8 cellular contexts compared by ENCODE assay signal in genomic region chr2:161273038-161273760, GRCh38. TPM values are rescaled to one million over a fixed set of nuclear protein-coding genes. Genes with fewer than 3 reads are reported as not detected.
DNase-seq lines count a peak whose midpoint lies in the region; ATAC-seq and TF ChIP-seq lines count a peak whose summit lies in the region.

No MANE protein-coding gene starts in this region.

- peaks cover 7% of the 10 kb centered on the region; the same call in 1 of the 2 replicates for H3K4me1 ChIP-seq in OCI-LY3 (ENCODE audit: low read length)

- H3K4me3 ChIP-seq in OCI-LY3 (ENCODE audit: low read length) = peak overlapping the region; percentile 18

- H3K4me2 ChIP-seq in OCI-LY3 (ENCODE audit: low read length) = peak overlapping the region; percentile 52

- ATAC-seq in activated naive CD8-positive, alpha-beta T cell treated with anti-CD3 and anti-CD28 coated beads, Interleukin-2, amount 50 U/mL, for 24 hours = peak; percentile 49
- peak; percentile 73 for ATAC-seq in GM21447 (IDR thresholded peaks at IDR 0.05; ENCODE audit: unreplicated experiment)

- no peak overlapping the region for H3K27ac ChIP-seq in OCI-LY3 (ENCODE audit: low read length)

- H3K4me3 Mint-ChIP-seq in activated naive CD8-positive, alpha-beta T cell treated with anti-CD3 and anti-CD28 coated beads, Interleukin-2, amount 50 U/mL, for 24 hours = no peak overlapping the region
- no peak overlapping the region for H3K4me3 Mint-ChIP-seq in activated naive CD8-positive, alpha-beta T cell treated with anti-CD3 and anti-CD28 coated beads for 36 hours
- H3K4me3 Mint-ChIP-seq in mesothelial cell of epicardium = no peak overlapping the region

- no peaks in the 10 kb centered on the region for H3K4me1 Mint-ChIP-seq in activated naive CD8-positive, alpha-beta T cell treated with anti-CD3 and anti-CD28 coated beads, Interleukin-2, amount 50 U/mL, for 24 hours
- H3K4me1 Mint-ChIP-seq in activated naive CD8-positive, alpha-beta T cell treated with anti-CD3 and anti-CD28 coated beads for 36 hours = no peaks in the 10 kb centered on the region
- no peaks in the 10 kb centered on the region for H3K4me1 Mint-ChIP-seq in mesothelial cell of epicardium

- peak overlapping the region; percentile 65; the same call in 1 of the 2 replicates for H2AFZ ChIP-seq in OCI-LY3 (ENCODE audit: low read depth, low read length)

- no peaks in the 10 kb centered on the region for H3K79me2 ChIP-seq in OCI-LY3 (ENCODE audit: low read length)

- no peaks in the 10 kb centered on the region for H4K20me1 ChIP-seq in OCI-LY3 (ENCODE audit: insufficient read depth, low read length)

- no peaks in the 10 kb centered on the region for H3K27me3 ChIP-seq in OCI-LY3 (ENCODE audit: low read depth, low read length)

- DNase-seq in activated naive CD8-positive, alpha-beta T cell treated with anti-CD3 and anti-CD28 coated beads, Interleukin-2, amount 50 U/mL, for 24 hours = no peak
- DNase-seq in activated naive CD8-positive, alpha-beta T cell treated with anti-CD3 and anti-CD28 coated beads for 36 hours = no peak
- DNase-seq in HuH-7 (ENCODE audit: low spot score) (peak; percentile 7), cerebellum (ENCODE audit: low spot score) (peak; percentile 30), mesothelial cell of epicardium (ENCODE audit: low spot score in 2 of 2, unreplicated experiment in 2 of 2) (no peak), ecto neural progenitor cell (ENCODE audit: low spot score) (no peak)

- H3K27me3 Mint-ChIP-seq in activated naive CD8-positive, alpha-beta T cell treated with anti-CD3 and anti-CD28 coated beads, Interleukin-2, amount 50 U/mL, for 24 hours = no peaks in the 10 kb centered on the region
- no peaks in the 10 kb centered on the region for H3K27me3 Mint-ChIP-seq in activated naive CD8-positive, alpha-beta T cell treated with anti-CD3 and anti-CD28 coated beads for 36 hours
- no peaks in the 10 kb centered on the region for H3K27me3 Mint-ChIP-seq in mesothelial cell of epicardium (ENCODE audit: low read depth)

- no peaks in the 10 kb centered on the region for H3K36me3 ChIP-seq in OCI-LY3 (replicated peaks; ENCODE audit: low read depth, low read length)

- H3K9me3 Mint-ChIP-seq in activated naive CD8-positive, alpha-beta T cell treated with anti-CD3 and anti-CD28 coated beads, Interleukin-2, amount 50 U/mL, for 24 hours = no peaks in the 10 kb centered on the region
- H3K9me3 Mint-ChIP-seq in activated naive CD8-positive, alpha-beta T cell treated with anti-CD3 and anti-CD28 coated beads for 36 hours = no peaks in the 10 kb centered on the region
- no peaks in the 10 kb centered on the region for H3K9me3 Mint-ChIP-seq in mesothelial cell of epicardium

- no peaks in the 10 kb centered on the region for H3K9me3 ChIP-seq in OCI-LY3 (ENCODE audit: insufficient read depth, low read length)

- H3K36me3 Mint-ChIP-seq in activated naive CD8-positive, alpha-beta T cell treated with anti-CD3 and anti-CD28 coated beads, Interleukin-2, amount 50 U/mL, for 24 hours (ENCODE audit: low read depth) = no peaks in the 10 kb centered on the region
- no peaks in the 10 kb centered on the region for H3K36me3 Mint-ChIP-seq in activated naive CD8-positive, alpha-beta T cell treated with anti-CD3 and anti-CD28 coated beads for 36 hours
- no peaks in the 10 kb centered on the region for H3K36me3 Mint-ChIP-seq in mesothelial cell of epicardium

- no peak overlapping the region for H3K9ac ChIP-seq in OCI-LY3 (ENCODE audit: low read length)

- H3K27ac Mint-ChIP-seq in activated naive CD8-positive, alpha-beta T cell treated with anti-CD3 and anti-CD28 coated beads, Interleukin-2, amount 50 U/mL, for 24 hours = no peak overlapping the region
- H3K27ac Mint-ChIP-seq in activated naive CD8-positive, alpha-beta T cell treated with anti-CD3 and anti-CD28 coated beads for 36 hours = no peak overlapping the region
- H3K27ac Mint-ChIP-seq in mesothelial cell of epicardium = no peak overlapping the region

- TF ChIP-seq CTCF in OCI-LY3 (IDR thresholded peaks at IDR 0.05; ENCODE audit: low read depth, low read length) (peak; percentile 83), mesothelial cell of epicardium (IDR thresholded peaks at IDR 0.05; ENCODE audit: unreplicated experiment) (peak; percentile 74)

RNA-seq across cellular contexts. Expression of gene PSMD14, which starts 35.0 kb away (rescaled TPM):
- total RNA-seq in activated naive CD8-positive, alpha-beta T cell treated with anti-CD3 and anti-CD28 coated beads for 36 hours = 10 to 100 TPM; 91.4 to 93.8 TPM
- total RNA-seq in cerebellum (55.0 TPM), mesothelial cell of epicardium (46.3 to 48.0 TPM (median 46.9 TPM) in 3 replicates)

Comparison
In these comparisons a context has a peak if more than half of its experiments do, and no peak if none do; other contexts are left out.
1. DNase-seq: peak in HuH-7 (single experiment) and cerebellum (single experiment); none in activated naive CD8-positive, alpha-beta T cell treated with anti-CD3 and anti-CD28 coated beads, Interleukin-2, amount 50 U/mL, for 24 hours (single experiment), activated naive CD8-positive, alpha-beta T cell treated with anti-CD3 and anti-CD28 coated beads for 36 hours (single experiment), mesothelial cell of epicardium (0 of 2) and ecto neural progenitor cell (single experiment).